Comparison of ENCODE assay signal across 20 cellular contexts in genomic region chr16:3963886-3964685, GRCh38.
DNase-seq lines count a peak whose midpoint lies in the region; ATAC-seq and TF ChIP-seq lines count a peak whose summit lies in the region.
"Had no signal": no experiment of that assay in that cellular context is flagged by ENCODE, and none has a peak within 500 bp of the region (broad histone marks: within the 10 kb centered on the region; RNA-seq: fewer than 3 reads in every experiment).

No MANE protein-coding gene starts in this region.

- CTCF ChIA-PET in CD8-positive, alpha-beta T cell (lab: Charles Lee) = interaction anchor here (0.5 to 1.2 kb wide), 2 partner anchors 24 to 90 kb away, joined by 3 to 4 read pairs; no protein-coding TSS in a partner anchor
- CTCF ChIA-PET in RWPE1 (lab: Yijun Ruan, JAX) = interaction anchor here (0.5 to 1.0 kb wide), 2 partner anchors 11 to 289 kb away, joined by 3 read pairs; no protein-coding TSS in a partner anchor

- H3K36me3 ChIP-seq in CD8-positive, alpha-beta T cell (ENCODE audit: insufficient read depth, low read length) = no peaks in the 10 kb centered on the region
- H3K36me3 ChIP-seq in psoas muscle (ENCODE audit: insufficient read depth in 1 of 2, low read depth in 1 of 2) = peaks cover 0 to 26% of the 10 kb centered on the region in 2 donors

- 79 to 82% (median 80%) methylated on average over 27 to 29 of the region's 29 CpGs for WGBS in psoas muscle, 3 donors

- no peak for TF ChIP-seq CTCF in CD8-positive, alpha-beta T cell (IDR thresholded peaks at IDR 0.05)
- TF ChIP-seq CTCF in RWPE1 (conservative IDR thresholded peaks at IDR 0.05; ENCODE audit: low read depth) (no peak), psoas muscle (IDR thresholded peaks at IDR 0.05) (no peak), GM13976 (IDR thresholded peaks at IDR 0.05; ENCODE audit: borderline replicate concordance, control extremely low read depth, extremely low read depth, insufficient read depth, missing control alignments) (no peak)

- H3K27ac ChIP-seq in CD8-positive, alpha-beta T cell (ENCODE audit: low read depth, low read length) = peak overlapping the region; percentile 25
- H3K27ac ChIP-seq in RWPE1 = peak overlapping the region; percentile 17; the same call in 1 of the 2 replicates
- H3K27ac ChIP-seq in psoas muscle = peak overlapping the region; percentile 39
- H3K27ac ChIP-seq: SJSA1 had no signal

- peak overlapping the region; percentile 93 for H3K27ac Mint-ChIP-seq in CD8-positive, alpha-beta T cell
- peak overlapping the region; percentile 35 to 94 (median 92) for H3K27ac Mint-ChIP-seq in immature natural killer cell
- H3K27ac Mint-ChIP-seq: activated CD4-positive, alpha-beta memory T cell treated with anti-CD3 and anti-CD28 coated beads, Interleukin-2, amount 10 ng/mL, durations not matched to agents 7 days and 5 days; mesothelial cell of epicardium; stimulated activated naive B cell treated with anti-CD40 and anti-IgM and Interleukin-4, amounts not matched to agents 10 μg/mL and 1 μg/mL and 100 μg/mL, for 72 hours had no signal

- DNase-seq in CD8-positive, alpha-beta T cell = no peak
- DNase-seq in RWPE1 (ENCODE audit: low spot score) = no peak
- no peak for DNase-seq in immature natural killer cell
- DNase-seq in psoas muscle = no peak
- no peak for DNase-seq in GM13976 (ENCODE audit: low spot score)
- no peak for DNase-seq in GM19240 (ENCODE audit: insufficient read length, low spot score)
- no peak for DNase-seq in UCSD-AML1 (lab: John Stamatoyannopoulos, UW; ENCODE audit: unreplicated experiment)
- DNase-seq: activated CD4-positive, CD25-positive, alpha-beta regulatory T cell treated with anti-CD3 and anti-CD28 coated beads, Interleukin-2, amount 50 U/mL, for 72 hours; NCI-H1092 treated with DMSO at 0.1 percent for 48 hours; NCI-H187 treated with DMSO at 0.1 percent for 48 hours; NCI-H2227 treated with DMSO at 0.1 percent for 48 hours; NCI-H748 treated with DMSO at 0.1 percent for 48 hours; stimulated activated naive B cell treated with anti-CD40 and anti-IgM and Interleukin-4, amounts not matched to agents 10 μg/mL and 1 μg/mL and 100 μg/mL, for 72 hours had no signal

- no peak overlapping the region for H3K4me3 Mint-ChIP-seq in CD8-positive, alpha-beta T cell
- no peak overlapping the region for H3K4me3 Mint-ChIP-seq in immature natural killer cell
- H3K4me3 Mint-ChIP-seq: activated CD4-positive, alpha-beta memory T cell treated with anti-CD3 and anti-CD28 coated beads, Interleukin-2, amount 10 ng/mL, durations not matched to agents 7 days and 5 days; activated naive CD8-positive, alpha-beta T cell treated with anti-CD3 and anti-CD28 coated beads, Interleukin-2, amount 50 U/mL, for 24 hours; mesothelial cell of epicardium; nephron; stimulated activated naive B cell treated with anti-CD40 and anti-IgM and Interleukin-4, amounts not matched to agents 10 μg/mL and 1 μg/mL and 100 μg/mL, for 72 hours had no signal

- no peak overlapping the region for H3K4me3 ChIP-seq in CD8-positive, alpha-beta T cell (ENCODE audit: low read depth, low read length)
- H3K4me3 ChIP-seq in psoas muscle = no peak overlapping the region
- H3K4me3 ChIP-seq: SJSA1, upper lobe of left lung had no signal

- peaks cover 3% of the 10 kb centered on the region for H3K9me3 Mint-ChIP-seq in CD8-positive, alpha-beta T cell
- no peaks in the 10 kb centered on the region for H3K9me3 Mint-ChIP-seq in immature natural killer cell
- H3K9me3 Mint-ChIP-seq: activated CD4-positive, alpha-beta memory T cell treated with anti-CD3 and anti-CD28 coated beads, Interleukin-2, amount 10 ng/mL, durations not matched to agents 7 days and 5 days; mesothelial cell of epicardium had no signal

- POLR2A ChIA-PET in CD8-positive, alpha-beta T cell (lab: Charles Lee) = no interaction called here
- POLR2A ChIA-PET in RWPE1 (lab: Yijun Ruan, JAX; ENCODE audit: low non-redundant PET) = no interaction called here

- H3K4me1 ChIP-seq in CD8-positive, alpha-beta T cell (ENCODE audit: insufficient read depth, low read length) = peaks cover 18% of the 10 kb centered on the region
- H3K4me1 ChIP-seq in psoas muscle = peaks cover 20% of the 10 kb centered on the region

- peaks cover 20% of the 10 kb centered on the region for H3K4me1 Mint-ChIP-seq in CD8-positive, alpha-beta T cell (ENCODE audit: low read depth)
- H3K4me1 Mint-ChIP-seq in immature natural killer cell = peaks cover 20 to 26% of the 10 kb centered on the region in 2 donors

- H3K9me3 ChIP-seq in CD8-positive, alpha-beta T cell (ENCODE audit: low read length) = no peaks in the 10 kb centered on the region
- H3K9me3 ChIP-seq in psoas muscle = no peaks in the 10 kb centered on the region
- H3K9me3 ChIP-seq: SJSA1, upper lobe of left lung had no signal

- peaks cover 16% of the 10 kb centered on the region for H3K36me3 Mint-ChIP-seq in CD8-positive, alpha-beta T cell
- H3K36me3 Mint-ChIP-seq in immature natural killer cell = peaks cover 8 to 26% (median 20%) of the 10 kb centered on the region in 3 donors

- intact Hi-C loops in CD8-positive, alpha-beta T cell (cut with DNase I, micrococcal nuclease) = loop anchor here (5.0 to 10.0 kb wide), 3 partner anchors 288 to 357 kb away; no protein-coding TSS in a partner anchor
- intact Hi-C loops in psoas muscle (cut with DNase I) = no loop called here

- H3K27me3 ChIP-seq in CD8-positive, alpha-beta T cell (ENCODE audit: insufficient read depth, low read length) = no peaks in the 10 kb centered on the region
- H3K27me3 ChIP-seq in psoas muscle (ENCODE audit: insufficient read depth in 3 of 3, low read length in 2 of 3) = no peaks in the 10 kb centered on the region
- H3K27me3 ChIP-seq: SJSA1, upper lobe of left lung had no signal

- H3K27me3 Mint-ChIP-seq in CD8-positive, alpha-beta T cell (ENCODE audit: low read depth) = no peaks in the 10 kb centered on the region
- peaks cover 5 to 7% (median 7%) of the 10 kb centered on the region in 3 donors for H3K27me3 Mint-ChIP-seq in immature natural killer cell (ENCODE audit: low read depth in 3 of 3)
- H3K27me3 Mint-ChIP-seq: activated naive CD8-positive, alpha-beta T cell treated with anti-CD3 and anti-CD28 coated beads, Interleukin-2, amount 50 U/mL, for 24 hours had no signal

- in situ Hi-C loops in GM13976 (cut with MboI; ENCODE audit: low sequenced_read_pairs, unreplicated experiment) = no loop called here

- no peak for ATAC-seq in CD8-positive, alpha-beta T cell
- ATAC-seq in psoas muscle = no peak
- ATAC-seq: activated naive CD8-positive, alpha-beta T cell treated with anti-CD3 and anti-CD28 coated beads, Interleukin-2, amount 50 U/mL, for 24 hours; sciatic nerve; stimulated activated naive B cell treated with anti-CD40 and anti-IgM and Interleukin-4, amounts not matched to agents 10 μg/mL and 1 μg/mL and 100 μg/mL, for 72 hours had no signal

Comparison
In these comparisons a context has a peak if more than half of its experiments do, and no peak if none do; other contexts are left out.
1. intact Hi-C loops: an anchor here in CD8-positive, alpha-beta T cell (5.0 to 10.0 kb wide); none called in psoas muscle.